In the genomic region with DNA sequence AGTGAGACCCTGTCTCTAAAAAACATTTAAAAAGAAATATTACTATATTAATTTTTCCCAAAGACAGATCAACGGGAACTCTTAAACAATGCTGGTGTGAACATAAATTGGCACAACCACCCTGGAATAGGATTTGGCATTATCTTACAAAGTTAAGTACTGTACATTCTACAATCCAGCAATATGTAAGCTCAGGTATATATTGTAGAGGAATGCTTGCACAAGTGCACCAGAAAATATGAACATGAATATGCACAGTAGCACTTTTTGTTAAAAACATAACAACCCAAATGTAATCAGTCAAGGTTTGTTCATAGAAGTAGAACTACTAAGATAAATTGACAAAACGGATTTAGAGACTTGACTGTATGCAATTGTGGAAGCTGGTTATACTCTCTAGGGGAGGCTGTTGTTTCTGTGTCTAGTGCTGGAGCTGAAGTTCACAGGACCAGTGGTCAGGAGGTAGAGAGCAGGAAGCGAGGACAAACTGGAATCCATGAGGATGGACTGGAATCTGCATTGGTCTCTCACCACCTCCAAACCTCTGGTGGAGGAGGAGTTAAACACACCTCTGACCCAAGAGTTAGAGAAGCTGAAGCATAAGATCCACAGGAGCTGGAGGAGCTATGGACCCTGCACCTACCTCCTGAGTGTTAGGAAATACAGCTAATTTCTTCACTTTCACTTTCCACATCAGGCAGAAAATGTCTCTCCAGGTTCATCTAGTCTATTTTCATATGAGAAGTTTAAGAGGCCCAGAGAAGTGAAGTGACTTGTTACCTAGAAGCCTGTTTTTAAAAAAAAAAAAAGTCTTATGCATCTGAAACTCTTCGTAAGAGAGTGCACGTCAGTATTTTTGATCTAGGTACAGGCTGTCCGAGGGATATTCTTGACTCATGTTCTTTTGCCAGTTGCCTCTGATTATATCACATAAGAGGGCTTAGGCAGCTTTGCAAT, we compare ENCODE assay signal across 8 cellular contexts. TPM values are rescaled to one million over a fixed set of nuclear protein-coding genes. Genes with fewer than 3 reads are reported as not detected.
DNase-seq lines count a peak whose midpoint lies in the region; ATAC-seq and TF ChIP-seq lines count a peak whose summit lies in the region.

No MANE protein-coding gene starts in this region.

- ATAC-seq in GM18858 (IDR thresholded peaks at IDR 0.05; ENCODE audit: unreplicated experiment) (peak; percentile 47), HG03095 (IDR thresholded peaks at IDR 0.05; ENCODE audit: unreplicated experiment) (peak; percentile 61), lower lobe of right lung (peak; percentile 77 to 87), GM18520 (IDR thresholded peaks at IDR 0.05; ENCODE audit: unreplicated experiment) (no peak), GM18870 (IDR thresholded peaks at IDR 0.05; ENCODE audit: unreplicated experiment) (no peak)

- H3K9me3 Mint-ChIP-seq in activated T-helper 2 cell treated with anti-CD3 and anti-CD28 coated beads, Interferon-gamma antibody, Interleukin-2, Interleukin-4, amounts not matched to agents 10 μg/mL and 5 μg/mL and 100 μg/mL, durations not matched to agents 14 hours and 24 hours and 36 hours: no peaks in the 10 kb centered on the region

- no peaks in the 10 kb centered on the region for H3K27me3 Mint-ChIP-seq in activated T-helper 2 cell treated with anti-CD3 and anti-CD28 coated beads, Interferon-gamma antibody, Interleukin-2, Interleukin-4, amounts not matched to agents 10 μg/mL and 5 μg/mL and 100 μg/mL, durations not matched to agents 14 hours and 24 hours and 36 hours (ENCODE audit: low read depth)

- peaks cover 16% of the 10 kb centered on the region for H3K4me1 Mint-ChIP-seq in activated T-helper 2 cell treated with anti-CD3 and anti-CD28 coated beads, Interferon-gamma antibody, Interleukin-2, Interleukin-4, amounts not matched to agents 10 μg/mL and 5 μg/mL and 100 μg/mL, durations not matched to agents 14 hours and 24 hours and 36 hours (ENCODE audit: low read depth)

- intact Hi-C loops in activated T-helper 2 cell treated with anti-CD3 and anti-CD28 coated beads, Interferon-gamma antibody, Interleukin-2, Interleukin-4, amounts not matched to agents 10 μg/mL and 5 μg/mL and 100 μg/mL, durations not matched to agents 14 hours and 24 hours and 36 hours (cut with micrococcal nuclease): loop anchor here (10.0 kb wide), 2 partner anchors 524 to 924 kb away; no protein-coding TSS in a partner anchor
- intact Hi-C loops in lower lobe of right lung (cut with DNase I): no loop called here

- peaks cover 3% of the 10 kb centered on the region for H3K36me3 Mint-ChIP-seq in activated T-helper 2 cell treated with anti-CD3 and anti-CD28 coated beads, Interferon-gamma antibody, Interleukin-2, Interleukin-4, amounts not matched to agents 10 μg/mL and 5 μg/mL and 100 μg/mL, durations not matched to agents 14 hours and 24 hours and 36 hours (ENCODE audit: low read depth)

- no peaks in the 10 kb centered on the region for H3K36me3 ChIP-seq in lower lobe of right lung

- no peaks in the 10 kb centered on the region for H3K9me3 ChIP-seq in lower lobe of right lung

- H3K27ac ChIP-seq in lower lobe of right lung: peak overlapping the region; percentile 70

- no peak for DNase-seq in activated T-helper 2 cell treated with anti-CD3 and anti-CD28 coated beads, Interferon-gamma antibody, Interleukin-2, Interleukin-4, amounts not matched to agents 10 μg/mL and 5 μg/mL and 100 μg/mL, durations not matched to agents 14 hours and 24 hours and 36 hours (ENCODE audit: low spot score)
- no peak for DNase-seq in lower lobe of right lung
- DNase-seq in stimulated activated CD4-positive, alpha-beta T cell treated with anti-CD3 and anti-CD28 coated beads, Interleukin-2, amount 100 ng/mL, for 24 hours: no peak
- no peak for DNase-seq in Kasumi-1 (lab: John Stamatoyannopoulos, UW)

- H3K4me3 ChIP-seq in lower lobe of right lung: peak overlapping the region; percentile 47

- TF ChIP-seq CTCF in lower lobe of right lung (IDR thresholded peaks at IDR 0.05): no peak

- peak overlapping the region; percentile 23 for H3K27ac Mint-ChIP-seq in activated T-helper 2 cell treated with anti-CD3 and anti-CD28 coated beads, Interferon-gamma antibody, Interleukin-2, Interleukin-4, amounts not matched to agents 10 μg/mL and 5 μg/mL and 100 μg/mL, durations not matched to agents 14 hours and 24 hours and 36 hours

- peak overlapping the region; percentile 59 for H3K4me3 Mint-ChIP-seq in activated T-helper 2 cell treated with anti-CD3 and anti-CD28 coated beads, Interferon-gamma antibody, Interleukin-2, Interleukin-4, amounts not matched to agents 10 μg/mL and 5 μg/mL and 100 μg/mL, durations not matched to agents 14 hours and 24 hours and 36 hours (ENCODE audit: low read depth)

- H3K4me1 ChIP-seq in lower lobe of right lung: peaks cover 16% of the 10 kb centered on the region

- H3K27me3 ChIP-seq in lower lobe of right lung (ENCODE audit: low read depth): no peaks in the 10 kb centered on the region

RNA-seq across cellular contexts. Expression of gene RIC1, which starts 20.3 kb away (rescaled TPM):
- total RNA-seq in activated T-helper 2 cell treated with anti-CD3 and anti-CD28 coated beads, Interferon-gamma antibody, Interleukin-2, Interleukin-4, amounts not matched to agents 10 μg/mL and 5 μg/mL and 100 μg/mL, durations not matched to agents 14 hours and 24 hours and 36 hours: 21.5 and 22.1 TPM in 2 replicates
- 20.5 TPM for total RNA-seq in lower lobe of right lung

Comparison
In these comparisons a context has a peak if more than half of its experiments do, and no peak if none do; other contexts are left out.
1. ATAC-seq: peak in GM18858 (single experiment), HG03095 (single experiment) and lower lobe of right lung (2 of 2); none in GM18520 (single experiment) and GM18870 (single experiment).